Comparison of ENCODE assay signal across 25 cellular contexts in genomic region chr3:51375136-51375535, GRCh38.
"Had no signal": no experiment of that assay in that cellular context is flagged by ENCODE, and none has a peak within 500 bp of the region (broad histone marks: within the 10 kb centered on the region; RNA-seq: fewer than 3 reads in every experiment).

No MANE protein-coding gene starts in this region.

- H2AFZ ChIP-seq: parathyroid adenoma had no signal

- H3K27ac ChIP-seq: left lung, lower lobe of right lung, parathyroid adenoma, right atrium auricular region, right lobe of liver, tibial nerve, uterus had no signal

- H3K4me1 ChIP-seq: left lung, lower lobe of right lung, parathyroid adenoma, right atrium auricular region, tibial nerve, uterus had no signal

- ATAC-seq: left colon; left lung; lower lobe of right lung; naive thymus-derived CD8-positive, alpha-beta T cell; right lobe of liver; stimulated activated effector memory CD8-positive, alpha-beta T cell treated with anti-CD3 and anti-CD28 coated beads, Interleukin-12 subunit alpha, Interleukin-12 subunit beta, amount 100 ng/mL, for 72 hours; stimulated activated naive CD8-positive, alpha-beta T cell treated with anti-CD3 and anti-CD28 coated beads, Interleukin-15, amount 100 ng/mL, for 72 hours had no signal

- H3K9me3 Mint-ChIP-seq: naive thymus-derived CD8-positive, alpha-beta T cell; nephron; neural crest cell; stimulated activated effector memory CD8-positive, alpha-beta T cell treated with anti-CD3 and anti-CD28 coated beads, Interleukin-12 subunit alpha, Interleukin-12 subunit beta, amount 100 ng/mL, for 72 hours; stimulated activated naive CD8-positive, alpha-beta T cell treated with anti-CD3 and anti-CD28 coated beads, Interleukin-15, amount 100 ng/mL, for 72 hours; type B pancreatic cell had no signal

- H3K79me2 ChIP-seq: parathyroid adenoma had no signal

- H3K27me3 ChIP-seq: left lung, right atrium auricular region, right lobe of liver, tibial nerve, uterus had no signal

- FAIRE-seq: keratinocyte had no signal

- H3K4me3 ChIP-seq: left lung, lower lobe of right lung, right atrium auricular region, right lobe of liver, tibial nerve, uterus had no signal

- H3K36me3 Mint-ChIP-seq: naive thymus-derived CD8-positive, alpha-beta T cell; stimulated activated effector memory CD8-positive, alpha-beta T cell treated with anti-CD3 and anti-CD28 coated beads, Interleukin-12 subunit alpha, Interleukin-12 subunit beta, amount 100 ng/mL, for 72 hours; type B pancreatic cell had no signal

- H3K4me3 Mint-ChIP-seq: naive thymus-derived CD8-positive, alpha-beta T cell; nephron; neural crest cell; stimulated activated effector memory CD8-positive, alpha-beta T cell treated with anti-CD3 and anti-CD28 coated beads, Interleukin-12 subunit alpha, Interleukin-12 subunit beta, amount 100 ng/mL, for 72 hours; stimulated activated naive CD8-positive, alpha-beta T cell treated with anti-CD3 and anti-CD28 coated beads, Interleukin-15, amount 100 ng/mL, for 72 hours; type B pancreatic cell had no signal

- H3K4me1 Mint-ChIP-seq: neural crest cell; stimulated activated effector memory CD8-positive, alpha-beta T cell treated with anti-CD3 and anti-CD28 coated beads, Interleukin-12 subunit alpha, Interleukin-12 subunit beta, amount 100 ng/mL, for 72 hours had no signal

- H3K27ac Mint-ChIP-seq: nephron; progenitor cell of endocrine pancreas; stimulated activated effector memory CD8-positive, alpha-beta T cell treated with anti-CD3 and anti-CD28 coated beads, Interleukin-12 subunit alpha, Interleukin-12 subunit beta, amount 100 ng/mL, for 72 hours; stimulated activated naive CD8-positive, alpha-beta T cell treated with anti-CD3 and anti-CD28 coated beads, Interleukin-15, amount 100 ng/mL, for 72 hours; type B pancreatic cell had no signal

- H3K9ac ChIP-seq: parathyroid adenoma had no signal

- DNase-seq: hippocampal formation; left lung; lower lobe of right lung; mammary epithelial cell; mesenchymal stem cell; nucleus accumbens; right lobe of liver; stimulated activated CD4-positive, alpha-beta T cell treated with anti-CD3 and anti-CD28 coated beads, Interleukin-12 subunit alpha, Interleukin-12 subunit beta, amount 100 ng/mL, for 4 hours; stimulated activated CD4-positive, alpha-beta T cell treated with anti-CD3 and anti-CD28 coated beads, Interleukin-15, amount 100 ng/mL, for 24 hours; stimulated activated CD4-positive, alpha-beta T cell treated with anti-CD3 and anti-CD28 coated beads, Interleukin-2, amount 100 ng/mL, for 24 hours; stimulated activated CD4-positive, alpha-beta T cell treated with anti-CD3 and anti-CD28 coated beads, Interleukin-4, amount 100 ng/mL, for 1 hour; stimulated activated naive CD4-positive, alpha-beta T cell; stimulated activated naive CD8-positive, alpha-beta T cell treated with anti-CD3 and anti-CD28 coated beads, Interleukin-15, amount 100 ng/mL, for 72 hours; uterus had no signal

- H3K9me3 ChIP-seq: left lung, lower lobe of right lung, right atrium auricular region, right lobe of liver, tibial nerve, uterus had no signal

- H3K36me3 ChIP-seq: left lung, lower lobe of right lung, right atrium auricular region, right lobe of liver, tibial nerve, uterus had no signal

- H3K27me3 Mint-ChIP-seq: progenitor cell of endocrine pancreas; stimulated activated naive CD8-positive, alpha-beta T cell treated with anti-CD3 and anti-CD28 coated beads, Interleukin-15, amount 100 ng/mL, for 72 hours; type B pancreatic cell had no signal
